2 cellular contexts compared by ENCODE assay signal in genomic region chr1:109782514-109782913, GRCh38.
TF ChIP-seq lines count a peak whose summit lies in the region.

No MANE protein-coding gene starts in this region.

TF ChIP-seq in A549, 52 proteins besides CTCF, POLR2A, EP300 and RAD21 (continued from another document):
- no peak for TF ChIP-seq E2F6 (IDR thresholded peaks at IDR 0.05; ENCODE audit: borderline replicate concordance, low read depth)
- TF ChIP-seq HOXB13 (CRISPR knock-in tag; IDR thresholded peaks at IDR 0.05; ENCODE audit: low read depth) = no peak
- no peak for TF ChIP-seq ZC3H11A (IDR thresholded peaks at IDR 0.05)
- TF ChIP-seq CHD2 (IDR thresholded peaks at IDR 0.05; ENCODE audit: low read length, partially characterized antibody) = no peak
- TF ChIP-seq HEYL (CRISPR knock-in tag; IDR thresholded peaks at IDR 0.05) = no peak
- TF ChIP-seq NPAS2 (CRISPR knock-in tag; IDR thresholded peaks at IDR 0.05; ENCODE audit: borderline replicate concordance) = no peak
- TF ChIP-seq CEBPB (IDR thresholded peaks at IDR 0.05) = no peak

TF ChIP-seq in GM23338, 12 proteins besides CTCF, POLR2A, EP300 and RAD21 (continued from another document):
- TF ChIP-seq REST (IDR thresholded peaks at IDR 0.05; ENCODE audit: unreplicated experiment) (no peak), EZH2phosphoT487 (IDR thresholded peaks at IDR 0.05; ENCODE audit: unreplicated experiment) (no peak), STAT1 (IDR thresholded peaks at IDR 0.05; ENCODE audit: unreplicated experiment) (no peak), POLR2AphosphoS5 (IDR thresholded peaks at IDR 0.05; ENCODE audit: low read depth) (no peak), ZNF114 (CRISPR knock-in tag; IDR thresholded peaks at IDR 0.05) (no peak), NANOG (IDR thresholded peaks at IDR 0.05; ENCODE audit: borderline replicate concordance) (no peak), ZNF331 (CRISPR knock-in tag; IDR thresholded peaks at IDR 0.05; ENCODE audit: low read depth) (no peak)
